ENCODE assay signal across 9 cellular contexts in genomic region chr16:81567987-81568748, GRCh38.
A peak's percentile ranks its signal among the peaks of the same experiment; 100 is the strongest.
DNase-seq lines count a peak whose midpoint lies in the region; ATAC-seq and TF ChIP-seq lines count a peak whose summit lies in the region.
"Had no signal": no experiment of that assay in that cellular context is flagged by ENCODE, and none has a peak within 500 bp of the region (broad histone marks: within the 10 kb centered on the region; RNA-seq: fewer than 3 reads in every experiment).

No MANE protein-coding gene starts in this region.

- H3K4me3 Mint-ChIP-seq in neural progenitor cell: no peak overlapping the region

- H3K79me2 ChIP-seq in OCI-LY1 (ENCODE audit: insufficient read depth, low read length) (peaks cover 5% of the 10 kb centered on the region; the same call in 1 of the 2 replicates), neural progenitor cell (ENCODE audit: low read depth) (peaks cover 54% of the 10 kb centered on the region)

- peak overlapping the region; percentile 81 for H3K27ac Mint-ChIP-seq in neural progenitor cell

- H3K27ac ChIP-seq in OCI-LY1 (ENCODE audit: low read depth, low read length, poor library complexity, severe bottlenecking) (peak overlapping the region; percentile 75), neural progenitor cell (no peak overlapping the region)
- H3K27ac ChIP-seq: VCaP had no signal

- DNase-seq in AG10803 (ENCODE audit: low read depth) (peak; percentile 75), choroid plexus epithelial cell (ENCODE audit: low read depth) (peak; percentile 24), neural progenitor cell (ENCODE audit: low spot score) (no peak), cerebellar cortex (ENCODE audit: low spot score) (no peak), NCI-H1092 (lab: John Stamatoyannopoulos, UW) (no peak)

- no peak overlapping the region; the same call in 1 of the 2 replicates for H3K4me3 ChIP-seq in AG10803 (ENCODE audit: low read length)
- no peak overlapping the region for H3K4me3 ChIP-seq in OCI-LY1 (ENCODE audit: low read depth, low read length, poor library complexity, severe bottlenecking)
- no peak overlapping the region for H3K4me3 ChIP-seq in choroid plexus epithelial cell (ENCODE audit: low read depth, low read length)
- H3K4me3 ChIP-seq in neural progenitor cell: no peak overlapping the region

- H4K20me1 ChIP-seq in OCI-LY1 (ENCODE audit: insufficient read depth, low read length) (no peaks in the 10 kb centered on the region), neural progenitor cell (ENCODE audit: low read depth) (peaks cover 98% of the 10 kb centered on the region)

- no peaks in the 10 kb centered on the region for H3K9me2 ChIP-seq in OCI-LY1 (ENCODE audit: low read depth, low read length)

- ATAC-seq in GM18909 (IDR thresholded peaks at IDR 0.05; ENCODE audit: poor library complexity, unreplicated experiment) (no peak), GM21786 (IDR thresholded peaks at IDR 0.05; ENCODE audit: unreplicated experiment) (no peak)

- H3K4me2 ChIP-seq in OCI-LY1 (ENCODE audit: low read length): peak overlapping the region; percentile 30; the same call in 1 of the 2 replicates
- H3K4me2 ChIP-seq in neural progenitor cell: no peak overlapping the region

- H2AFZ ChIP-seq in OCI-LY1 (ENCODE audit: low read length) (no peak overlapping the region), neural progenitor cell (replicated peaks) (no peak overlapping the region)

- H3K36me3 ChIP-seq in OCI-LY1 (ENCODE audit: insufficient read depth, low read length) (no peaks in the 10 kb centered on the region), neural progenitor cell (no peaks in the 10 kb centered on the region)

- H3K27me3 Mint-ChIP-seq in neural progenitor cell (ENCODE audit: insufficient read depth, low read depth): peaks cover 4% of the 10 kb centered on the region

- peaks cover 3% of the 10 kb centered on the region for H3K36me3 Mint-ChIP-seq in neural progenitor cell

- peaks cover 42% of the 10 kb centered on the region for H3K4me1 Mint-ChIP-seq in neural progenitor cell

- peaks cover 29% of the 10 kb centered on the region for H3K4me1 ChIP-seq in OCI-LY1 (ENCODE audit: insufficient read depth, low read length, severe bottlenecking)
- H3K4me1 ChIP-seq in neural progenitor cell: peaks cover 3% of the 10 kb centered on the region

- TF ChIP-seq CTCF in AG10803 (conservative IDR thresholded peaks at IDR 0.05; ENCODE audit: low read length): no peak
- no peak for TF ChIP-seq CTCF in OCI-LY1 (IDR thresholded peaks at IDR 0.05; ENCODE audit: low read length)
- TF ChIP-seq CTCF in choroid plexus epithelial cell (conservative IDR thresholded peaks at IDR 0.05; ENCODE audit: low read depth, low read length): no peak
- no peak for TF ChIP-seq CTCF in neural progenitor cell (IDR thresholded peaks at IDR 0.05)

- H3K9me3 ChIP-seq in OCI-LY1 (ENCODE audit: low read length) (no peaks in the 10 kb centered on the region), neural progenitor cell (ENCODE audit: low read depth) (no peaks in the 10 kb centered on the region)

- no peaks in the 10 kb centered on the region for H3K9me3 Mint-ChIP-seq in neural progenitor cell

- no peaks in the 10 kb centered on the region for H3F3A ChIP-seq in OCI-LY1 (ENCODE audit: insufficient read depth, low read length)
- no peaks in the 10 kb centered on the region for H3F3A ChIP-seq in neural progenitor cell (ENCODE audit: low read depth)

- peak overlapping the region; percentile 5; the same call in 1 of the 2 replicates for H3K9ac ChIP-seq in OCI-LY1 (ENCODE audit: low read length)
- no peak overlapping the region for H3K9ac ChIP-seq in neural progenitor cell

- H3K27me3 ChIP-seq in OCI-LY1 (ENCODE audit: insufficient read depth, low read length) (no peaks in the 10 kb centered on the region), neural progenitor cell (no peaks in the 10 kb centered on the region)

Comparison
In these comparisons a context has a peak if more than half of its experiments do, and no peak if none do; other contexts are left out.
1. DNase-seq: peak in AG10803 (single experiment) and choroid plexus epithelial cell (single experiment); none in neural progenitor cell (single experiment), cerebellar cortex (single experiment) and NCI-H1092 (single experiment).